ENCODE assay signal across 8 cellular contexts in the genomic region with DNA sequence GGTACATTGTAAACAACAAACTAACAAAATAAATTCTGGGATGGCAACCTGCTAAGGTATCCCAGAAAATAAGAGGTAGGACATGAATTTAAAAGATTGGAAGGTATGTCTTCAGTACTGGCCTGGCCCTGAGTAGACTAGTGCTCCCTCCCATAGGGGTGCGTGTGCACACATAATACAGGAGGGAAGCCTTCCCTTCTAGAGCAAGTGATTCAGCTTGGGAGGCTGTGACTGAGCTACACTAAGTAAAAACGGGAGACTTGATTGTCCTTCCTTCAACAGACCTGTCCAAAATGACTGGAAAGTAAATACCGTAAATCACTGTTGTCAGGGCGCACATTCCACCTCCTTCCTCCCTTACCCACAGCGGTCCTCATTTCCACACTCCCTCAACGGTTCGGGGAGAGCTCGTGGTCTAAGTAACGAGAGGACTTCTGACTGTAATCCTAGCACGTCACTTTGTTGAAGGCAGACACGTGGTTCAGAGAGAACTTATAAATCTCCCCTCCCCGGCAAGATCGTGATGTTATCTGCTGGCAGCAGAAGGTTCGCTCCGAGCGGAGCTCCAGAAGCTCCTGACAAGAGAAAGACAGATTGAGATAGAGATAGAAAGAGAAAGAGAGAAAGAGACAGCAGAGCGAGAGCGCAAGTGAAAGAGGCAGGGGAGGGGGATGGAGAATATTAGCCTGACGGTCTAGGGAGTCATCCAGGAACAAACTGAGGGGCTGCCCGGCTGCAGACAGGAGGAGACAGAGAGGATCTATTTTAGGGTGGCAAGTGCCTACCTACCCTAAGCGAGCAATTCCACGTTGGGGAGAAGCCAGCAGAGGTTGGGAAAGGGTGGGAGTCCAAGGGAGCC. TPM values are rescaled to one million over a fixed set of nuclear protein-coding genes. Genes with fewer than 3 reads are reported as not detected.
DNase-seq lines count a peak whose midpoint lies in the region; ATAC-seq, FAIRE-seq and TF ChIP-seq lines count a peak whose summit lies in the region.

TSS of gene TGFB2 (plus strand) at position 523 of the 859 bp plus-strand sequence. CDS start 1,366 bp downstream, outside the sequence.

- peaks cover 26% of the 10 kb centered on the region for H3K4me1 Mint-ChIP-seq in WTC11

- H3K27me3 Mint-ChIP-seq in WTC11 (ENCODE audit: low read depth) = peaks cover 15% of the 10 kb centered on the region

- peak; percentile 47 to 61 for DNase-seq in SHP77 (lab: John Stamatoyannopoulos, UW)
- no peak for DNase-seq in SHP77 treated with DMSO at 0.1 percent for 48 hours (lab: John Stamatoyannopoulos, UW)
- no peak for DNase-seq in H54 (ENCODE audit: insufficient read length, low spot score)
- no peak for DNase-seq in LNCaP clone FGC (ENCODE audit: low read depth)
- no peak for DNase-seq in WTC11 (ENCODE audit: low spot score)
- peak; percentile 69 for DNase-seq in fibroblast of mammary gland (ENCODE audit: low read depth)
- peak; percentile 63 to 69 for DNase-seq in aorta

- H3K9me3 ChIP-seq in muscle layer of duodenum (ENCODE audit: control insufficient read depth in 1 of 2, low read length in 2 of 2) (no peaks in the 10 kb centered on the region), aorta (ENCODE audit: control insufficient read depth, low read length) (no peaks in the 10 kb centered on the region)

- no peak within 1 kb of the TSS for H3K4me3 Mint-ChIP-seq in WTC11

- H3K4me3 ChIP-seq in LNCaP clone FGC (ENCODE audit: low read depth, low read length) = peak within 1 kb of the TSS; percentile 32
- peak within 1 kb of the TSS; percentile 67 for H3K4me3 ChIP-seq in fibroblast of mammary gland (ENCODE audit: control insufficient read depth, low read depth, low read length)
- peak within 1 kb of the TSS; percentile 73 to 86 for H3K4me3 ChIP-seq in muscle layer of duodenum (ENCODE audit: low read depth in 1 of 2, low read length in 2 of 2)
- peak within 1 kb of the TSS; percentile 90 to 92 for H3K4me3 ChIP-seq in aorta (ENCODE audit: low read length in 2 of 2)

- peaks cover 4% of the 10 kb centered on the region for H3K27me3 ChIP-seq in muscle layer of duodenum (ENCODE audit: low read depth, low read length)
- H3K27me3 ChIP-seq in aorta (ENCODE audit: control insufficient read depth in 1 of 2, insufficient read depth in 2 of 2, low read length in 1 of 2) = no peaks in the 10 kb centered on the region

- intact Hi-C loops in aorta (cut with DNase I) = loop anchor here (5.0 to 10.0 kb wide), 11 partner anchors 117 to 960 kb away; partner anchors contain the start of gene LYPLAL1 (in 1 of the 2)

- POLR2A ChIA-PET in WTC11 (lab: Charles Lee) = no interaction called here

- CTCF ChIA-PET in WTC11 (lab: Charles Lee) = interaction anchor here (1.0 to 3.6 kb wide), 4 partner anchors 45 to 722 kb away, joined by 3 to 17 read pairs (median 3); no protein-coding TSS in a partner anchor

- H3K36me3 Mint-ChIP-seq in WTC11 = no peaks in the 10 kb centered on the region

- H3K4me1 ChIP-seq in muscle layer of duodenum (ENCODE audit: control insufficient read depth in 1 of 2, insufficient read depth in 2 of 2, low read length in 2 of 2) = peaks cover 0 to 10% of the 10 kb centered on the region in 2 donors
- peaks cover 0 to 2% of the 10 kb centered on the region in 2 donors for H3K4me1 ChIP-seq in aorta (ENCODE audit: control insufficient read depth in 1 of 2, insufficient read depth in 2 of 2, low read length in 2 of 2)

- H3K36me3 ChIP-seq in muscle layer of duodenum (ENCODE audit: control insufficient read depth in 1 of 2, insufficient read depth in 2 of 2, low read length in 2 of 2) (no peaks in the 10 kb centered on the region), aorta (ENCODE audit: control insufficient read depth in 1 of 2, insufficient read depth in 2 of 2, low read length in 1 of 2) (no peaks in the 10 kb centered on the region)

- no peaks in the 10 kb centered on the region for H3K9me3 Mint-ChIP-seq in WTC11

- peak; percentile 79 for FAIRE-seq in H54 (lab: Jason Lieb, UNC)

- no peak for TF ChIP-seq CTCF in LNCaP clone FGC (IDR thresholded peaks at IDR 0.05; ENCODE audit: control insufficient read depth, extremely low read depth, insufficient read depth)
- TF ChIP-seq CTCF in WTC11 (IDR thresholded peaks at IDR 0.05) = no peak
- peak; percentile 31 for TF ChIP-seq CTCF in fibroblast of mammary gland (conservative IDR thresholded peaks at IDR 0.05; ENCODE audit: control insufficient read depth, insufficient read depth, low read depth, low read length)

- H3K27ac Mint-ChIP-seq in WTC11 = no peak within 1 kb of the TSS

- WGBS in aorta, 2 donors = 0 to 1% methylated on average over 22 of the region's 22 CpGs

- H3K27ac ChIP-seq in muscle layer of duodenum (ENCODE audit: low read length) (peak within 1 kb of the TSS; percentile 95), aorta (ENCODE audit: low read depth in 1 of 2, low read length in 2 of 2) (peak within 1 kb of the TSS; percentile 63 to 96)

- peak; percentile 51 for ATAC-seq in WTC11
- ATAC-seq in aorta (ENCODE audit: low FRiP score) = peak; percentile 80

- peak; percentile 93 for TF ChIP-seq POLR2A in H54 (IDR thresholded peaks at IDR 0.05; ENCODE audit: low read depth, low read length)

TF ChIP-seq in WTC11, 78 proteins besides CTCF, POLR2A, EP300 and RAD21 (continues in another document):
- TF ChIP-seq ELF4 (CRISPR knock-in tag; IDR thresholded peaks at IDR 0.05; ENCODE audit: low read depth) (no peak), SP1 (CRISPR knock-in tag; conservative IDR thresholded peaks at IDR 0.05) (no peak), AFF4 (CRISPR knock-in tag; IDR thresholded peaks at IDR 0.05; ENCODE audit: borderline replicate concordance) (0 out of 2 replicates have a peak, but pooled peaks have one; percentile 31), FOXP4 (CRISPR knock-in tag; IDR thresholded peaks at IDR 0.05) (no peak), ETV6 (CRISPR knock-in tag; IDR thresholded peaks at IDR 0.05) (0 out of 2 replicates have a peak, but pooled peaks have one; percentile 17), ZNF263 (CRISPR knock-in tag; IDR thresholded peaks at IDR 0.05; ENCODE audit: low read depth) (peak; percentile 58; the same call in 1 of the 2 replicates)
- TF ChIP-seq, protein P1, sequence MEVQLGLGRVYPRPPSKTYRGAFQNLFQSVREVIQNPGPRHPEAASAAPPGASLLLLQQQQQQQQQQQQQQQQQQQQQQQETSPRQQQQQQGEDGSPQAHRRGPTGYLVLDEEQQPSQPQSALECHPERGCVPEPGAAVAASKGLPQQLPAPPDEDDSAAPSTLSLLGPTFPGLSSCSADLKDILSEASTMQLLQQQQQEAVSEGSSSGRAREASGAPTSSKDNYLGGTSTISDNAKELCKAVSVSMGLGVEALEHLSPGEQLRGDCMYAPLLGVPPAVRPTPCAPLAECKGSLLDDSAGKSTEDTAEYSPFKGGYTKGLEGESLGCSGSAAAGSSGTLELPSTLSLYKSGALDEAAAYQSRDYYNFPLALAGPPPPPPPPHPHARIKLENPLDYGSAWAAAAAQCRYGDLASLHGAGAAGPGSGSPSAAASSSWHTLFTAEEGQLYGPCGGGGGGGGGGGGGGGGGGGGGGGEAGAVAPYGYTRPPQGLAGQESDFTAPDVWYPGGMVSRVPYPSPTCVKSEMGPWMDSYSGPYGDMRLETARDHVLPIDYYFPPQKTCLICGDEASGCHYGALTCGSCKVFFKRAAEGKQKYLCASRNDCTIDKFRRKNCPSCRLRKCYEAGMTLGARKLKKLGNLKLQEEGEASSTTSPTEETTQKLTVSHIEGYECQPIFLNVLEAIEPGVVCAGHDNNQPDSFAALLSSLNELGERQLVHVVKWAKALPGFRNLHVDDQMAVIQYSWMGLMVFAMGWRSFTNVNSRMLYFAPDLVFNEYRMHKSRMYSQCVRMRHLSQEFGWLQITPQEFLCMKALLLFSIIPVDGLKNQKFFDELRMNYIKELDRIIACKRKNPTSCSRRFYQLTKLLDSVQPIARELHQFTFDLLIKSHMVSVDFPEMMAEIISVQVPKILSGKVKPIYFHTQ (CRISPR knock-in tag; IDR thresholded peaks at IDR 0.05) = no peak

RNA-seq across cellular contexts. Expression of gene TGFB2, which starts in this region (rescaled TPM):
- total RNA-seq in WTC11 (2021) (1.0 to 2.5 TPM (median 1.5 TPM) in 3 replicates), aorta (10 to 100 TPM; 15.5 to 18.0 TPM)
- 1 to 10 TPM; 2.2 to 2.6 TPM for polyA plus RNA-seq in aorta

Comparison
In these comparisons a context has a peak if more than half of its experiments do, and no peak if none do; other contexts are left out.
1. DNase-seq: peak in SHP77 (2 of 2), fibroblast of mammary gland (single experiment) and aorta (2 of 2); none in SHP77 treated with DMSO at 0.1 percent for 48 hours (single experiment), H54 (single experiment), LNCaP clone FGC (single experiment) and WTC11 (single experiment).
2. H3K4me3 ChIP-seq: peak in every context shown above with its lines; median percentile 91 in aorta; 80 in muscle layer of duodenum; 67 in fibroblast of mammary gland; 32 in LNCaP clone FGC.